8 cellular contexts compared by ENCODE assay signal in the genomic region with DNA sequence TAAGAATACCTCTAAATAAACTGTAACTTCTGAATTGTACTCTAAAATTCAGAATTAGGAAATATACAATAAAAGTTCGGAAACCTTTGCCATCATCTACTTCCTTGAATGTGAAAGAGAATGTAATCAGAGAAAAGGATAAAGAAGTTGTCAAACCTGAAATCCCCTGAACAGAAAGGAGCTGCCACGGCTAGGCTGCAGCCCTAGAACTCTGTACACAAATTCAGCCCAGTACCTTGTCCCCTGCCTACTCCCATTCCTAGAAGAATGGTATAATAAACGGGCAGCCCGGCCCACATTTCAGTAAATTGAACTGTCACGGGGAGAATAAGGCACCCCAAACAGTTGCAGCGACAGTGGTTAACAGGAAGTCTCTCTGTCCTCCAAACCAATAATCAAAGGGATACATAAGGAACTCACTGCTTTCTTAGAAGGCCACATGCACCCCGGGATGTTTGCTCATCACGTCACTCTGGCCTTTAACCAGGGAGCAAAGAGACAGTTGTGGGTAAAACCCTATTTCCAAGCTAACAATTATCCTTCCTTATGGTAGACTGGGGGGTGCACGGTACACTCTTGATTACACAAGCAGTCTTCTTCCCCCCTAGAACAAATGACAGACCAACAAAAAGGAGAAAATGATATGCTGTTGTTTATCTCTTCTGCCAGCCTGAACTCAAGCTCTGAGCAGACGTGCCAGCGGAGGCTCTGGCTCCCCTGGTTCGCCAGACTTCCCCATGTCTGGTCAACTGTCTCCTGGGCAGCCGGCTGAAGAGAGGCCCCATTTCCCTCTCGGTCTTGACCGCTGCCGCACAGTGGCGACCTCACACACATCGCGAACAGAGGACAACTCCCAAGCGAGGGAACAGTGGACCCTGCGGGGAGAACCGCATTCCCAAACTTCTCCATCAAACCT. TPM values are rescaled to one million over a fixed set of nuclear protein-coding genes. Genes with fewer than 3 reads are reported as not detected.
DNase-seq lines count a peak whose midpoint lies in the region; ATAC-seq and TF ChIP-seq lines count a peak whose summit lies in the region.

No MANE protein-coding gene starts in this region.

- peak; percentile 17 for ATAC-seq in GM19395 (IDR thresholded peaks at IDR 0.05; ENCODE audit: unreplicated experiment)
- ATAC-seq in esophagus mucosa = peak; percentile 22
- no peak for ATAC-seq in GM19035 (IDR thresholded peaks at IDR 0.05; ENCODE audit: unreplicated experiment)

- peak overlapping the region; percentile 89 to 97 (median 94) for H3K27ac Mint-ChIP-seq in CD14-positive monocyte

- peak overlapping the region; percentile 91 to 97 for H3K4me3 Mint-ChIP-seq in CD14-positive monocyte

- peak overlapping the region; percentile 90 for H3K27ac ChIP-seq in thymus (ENCODE audit: low read depth)

- H3K27me3 ChIP-seq in thymus (ENCODE audit: control insufficient read depth, insufficient read depth) = no peaks in the 10 kb centered on the region

- H3K4me1 Mint-ChIP-seq in CD14-positive monocyte = peaks cover 30% of the 10 kb centered on the region

- H3K9me3 ChIP-seq in thymus (ENCODE audit: control insufficient read depth) = no peaks in the 10 kb centered on the region

- H3K27me3 Mint-ChIP-seq in CD14-positive monocyte (ENCODE audit: low read depth in 3 of 3) = peaks cover 0 to 2% (median 0%) of the 10 kb centered on the region in 3 donors

- WGBS in thymus = 5% methylated on average over 22 of the region's 22 CpGs

- H3K4me3 ChIP-seq in thymus (ENCODE audit: low read length) = peak overlapping the region; percentile 98

- H3K9me3 Mint-ChIP-seq in CD14-positive monocyte = no peaks in the 10 kb centered on the region

- DNase-seq in CD14-positive monocyte (ENCODE audit: low spot score) (peak; percentile 56), MV-4-11 (lab: John Stamatoyannopoulos, UW) (peak; percentile 48), midbrain (lab: John Stamatoyannopoulos, UW) (peak; percentile 74)
- peak; percentile 67 for DNase-seq in activated CD8-positive, alpha-beta memory T cell treated with anti-CD3 and anti-CD28 coated beads for 24 hours

- no peaks in the 10 kb centered on the region for H3K36me3 ChIP-seq in thymus (ENCODE audit: control insufficient read depth, insufficient read depth)

- no peaks in the 10 kb centered on the region for H3K4me1 ChIP-seq in thymus (ENCODE audit: control insufficient read depth, insufficient read depth, low read length)

- no peak for TF ChIP-seq CTCF in CD14-positive monocyte (IDR thresholded peaks at IDR 0.05)

- intact Hi-C loops in CD14-positive monocyte (cut with micrococcal nuclease) = loop anchor here (2.0 to 5.0 kb wide), 6 partner anchors 25 to 106 kb away; partner anchors contain the start of genes LIG3 (in 1 of the 2) and RFFL (in 1 of the 2)

- H3K36me3 Mint-ChIP-seq in CD14-positive monocyte = peaks cover 0 to 12% of the 10 kb centered on the region in 2 donors

RNA-seq across cellular contexts. Expression of gene RFFL, which starts 24.5 kb away (rescaled TPM):
- 10 to 100 TPM; 16.1 to 24.7 TPM for polyA plus RNA-seq in CD14-positive monocyte
- 46.3 TPM for total RNA-seq in esophagus mucosa
- 16.5 TPM for polyA plus RNA-seq in thymus

RNA-seq across cellular contexts. Expression of gene RAD51D, which starts 31.7 kb away (rescaled TPM):
- polyA plus RNA-seq in CD14-positive monocyte (1 to 10 TPM; 4.4 to 6.9 TPM), thymus (5.9 TPM)
- 6.3 TPM for total RNA-seq in esophagus mucosa

RNA-seq across cellular contexts. Expression of gene FNDC8, which starts 33.4 kb away (rescaled TPM):
- not detected for polyA plus RNA-seq in CD14-positive monocyte
- total RNA-seq in esophagus mucosa = not detected
- 0.02 TPM for polyA plus RNA-seq in thymus

RNA-seq across cellular contexts. Expression of gene NLE1, which starts 54.1 kb away (rescaled TPM):
- polyA plus RNA-seq in CD14-positive monocyte = 1 to 10 TPM; 1.6 to 2.2 TPM
- total RNA-seq in esophagus mucosa = 14.7 TPM
- polyA plus RNA-seq in thymus = 4.9 TPM

RNA-seq across cellular contexts. Expression of gene UNC45B, which starts 59.6 kb away (rescaled TPM):
- polyA plus RNA-seq in CD14-positive monocyte = not detected
- not detected for total RNA-seq in esophagus mucosa
- polyA plus RNA-seq in thymus = 0.27 TPM
